Comparison of ENCODE assay signal across 10 cellular contexts in genomic region chr5:77844408-77845272, GRCh38.
DNase-seq lines count a peak whose midpoint lies in the region; ATAC-seq and TF ChIP-seq lines count a peak whose summit lies in the region.
"Had no signal": no experiment of that assay in that cellular context is flagged by ENCODE, and none has a peak within 500 bp of the region (broad histone marks: within the 10 kb centered on the region; RNA-seq: fewer than 3 reads in every experiment).

No MANE protein-coding gene starts in this region.

- H3K27ac ChIP-seq in layer of hippocampus (ENCODE audit: low read depth, low read length), result peak overlapping the region; percentile 48
- H3K27ac ChIP-seq in substantia nigra (ENCODE audit: low read depth, low read length, poor library complexity, severe bottlenecking), result peak overlapping the region; percentile 91

- H3K36me3 Mint-ChIP-seq in brain, result no peaks in the 10 kb centered on the region

- DNase-seq in NOMO-1 treated with DMSO at 0.1 percent for 48 hours (lab: John Stamatoyannopoulos, UW; ENCODE audit: unreplicated experiment), result peak; percentile 8
- no peak for DNase-seq in NOMO-1 (lab: John Stamatoyannopoulos, UW; ENCODE audit: unreplicated experiment in 2 of 2)
- peak in 21 of 49 donors; percentile 11 to 70 (median 27) for DNase-seq in substantia nigra (lab: John Stamatoyannopoulos, UW)
- DNase-seq in NCI-H2227 treated with DMSO at 0.1 percent for 48 hours (lab: John Stamatoyannopoulos, UW), result no peak
- no peak for DNase-seq in Kasumi-1 (lab: John Stamatoyannopoulos, UW)
- DNase-seq: AML-193 had no signal

- peak overlapping the region in 3 of 5 experiments; percentile 20 to 31 (median 28) for H3K27ac Mint-ChIP-seq in brain

- TF ChIP-seq CTCF in brain (conservative IDR thresholded peaks at IDR 0.05), result no peak

- H3K27me3 ChIP-seq in layer of hippocampus (ENCODE audit: control insufficient read depth, insufficient read depth, low read length), result no peaks in the 10 kb centered on the region

- H3K9me3 Mint-ChIP-seq in brain, result peaks cover 0 to 6% (median under 1%) of the 10 kb centered on the region in 5 experiments

- H3K4me3 Mint-ChIP-seq in brain, result peak overlapping the region; percentile 77 to 87 (median 84)

- H3K4me1 Mint-ChIP-seq in brain, result peaks cover 49% of the 10 kb centered on the region

- no peak for ATAC-seq in HG02759 (IDR thresholded peaks at IDR 0.05; ENCODE audit: unreplicated experiment)
- ATAC-seq: K562 had no signal

- peaks cover 100% of the 10 kb centered on the region for H3K27me3 Mint-ChIP-seq in brain
